ENCODE assay signal across 7 cellular contexts in genomic region chr16:29340779-29341438, GRCh38.
DNase-seq lines count a peak whose midpoint lies in the region; ATAC-seq, FAIRE-seq and TF ChIP-seq lines count a peak whose summit lies in the region.
"Not testable (repeated sequence)": the region's sequence is repeated elsewhere in the genome, so short reads cannot be mapped to it uniquely, and the experiment has no call there.

No MANE protein-coding gene starts in this region.

- in situ Hi-C loops in HepG2 (cut with HindIII; ENCODE audit: extremely low pct_ligation_motif_present, low pct_unique_long_range_greater_than_20kb) = not testable (repeated sequence)

- not testable (repeated sequence) for H3K36me3 ChIP-seq in OCI-LY3 (replicated peaks; ENCODE audit: low read depth, low read length); HepG2 (replicated peaks in 1 of 2; ENCODE audit: control insufficient read depth in 1 of 2, insufficient read depth in 2 of 2, low read length in 2 of 2)

- WGBS in HepG2 (ENCODE audit: low lambda C conversion rate) = 17% methylated on average over 8 of the region's 9 CpGs

- POLR2A ChIA-PET in HepG2 (lab: Yijun Ruan, JAX) = not testable (repeated sequence)

- H2AFZ ChIP-seq in OCI-LY3 (ENCODE audit: low read depth, low read length); HepG2 (ENCODE audit: low read length): not testable (repeated sequence)

- 0 out of 2 replicates have a peak overlapping the region, but pooled peaks have one; percentile 9 for H3K9ac ChIP-seq in OCI-LY3 (ENCODE audit: low read length)
- not testable (repeated sequence) for H3K9ac ChIP-seq in HepG2 (ENCODE audit: insufficient read depth, low read depth, low read length)

- H4K20me1 ChIP-seq in OCI-LY3 (ENCODE audit: insufficient read depth, low read length); HepG2 (ENCODE audit: insufficient read depth, low read length): not testable (repeated sequence)

- H3K4me3 ChIP-seq in OCI-LY3 (ENCODE audit: low read length); HepG2 (replicated peaks in 1 of 3; ENCODE audit: insufficient read depth in 1 of 3, low read depth in 2 of 3, low read length in 3 of 3): not testable (repeated sequence)

- peak overlapping the region; percentile 79 for H3K27ac Mint-ChIP-seq in stimulated activated memory B cell treated with anti-CD40 and anti-IgM and Interleukin-4, amounts not matched to agents 10 μg/mL and 1 μg/mL and 100 μg/mL, for 72 hours

- H3K4me2 ChIP-seq in OCI-LY3 (ENCODE audit: low read length) = peak overlapping the region; percentile 15
- H3K4me2 ChIP-seq in HepG2 (ENCODE audit: low read depth, low read length) = peak overlapping the region; percentile 7; the same call in 1 of the 2 replicates

- not testable (repeated sequence) for H3K36me3 Mint-ChIP-seq in stimulated activated memory B cell treated with anti-CD40 and anti-IgM and Interleukin-4, amounts not matched to agents 10 μg/mL and 1 μg/mL and 100 μg/mL, for 72 hours

- peak overlapping the region; percentile 10; the same call in 1 of the 2 replicates for H3K27ac ChIP-seq in OCI-LY3 (ENCODE audit: low read length)
- H3K27ac ChIP-seq in HepG2 (ENCODE audit: extremely low read length, insufficient read depth, low read length) = not testable (repeated sequence)

- FAIRE-seq in H54 (lab: Jason Lieb, UNC) (peak; percentile 93), HepG2 (lab: Jason Lieb, UNC) (peak; percentile 28)

- not testable (repeated sequence) for H3K9me3 ChIP-seq in OCI-LY3 (ENCODE audit: insufficient read depth, low read length); HepG2 (ENCODE audit: low read length)

- TF ChIP-seq POLR2A in H54 (IDR thresholded peaks at IDR 0.05; ENCODE audit: low read depth, low read length); HepG2 (IDR thresholded peaks at IDR 0.05; ENCODE audit: insufficient read depth in 1 of 2, low read depth in 2 of 2, low read length in 2 of 2): not testable (repeated sequence)

- not testable (repeated sequence) for BruUV-seq in HepG2 (replicated peaks; lab: Mats Ljungman, UMichigan)

- peaks cover 55% of the 10 kb centered on the region for H3K4me1 ChIP-seq in OCI-LY3 (ENCODE audit: low read length)
- peaks cover 12% of the 10 kb centered on the region for H3K4me1 ChIP-seq in HepG2 (ENCODE audit: insufficient read depth, low read length)

- H3K27me3 ChIP-seq in OCI-LY3 (ENCODE audit: low read depth, low read length); HepG2 (ENCODE audit: control insufficient read depth in 1 of 2, insufficient read depth in 2 of 2, low read length in 2 of 2): not testable (repeated sequence)

- not testable (repeated sequence) for TF ChIP-seq CTCF in OCI-LY3 (IDR thresholded peaks at IDR 0.05; ENCODE audit: low read depth, low read length); HepG2 (CRISPR knock-in tag; IDR thresholded peaks at IDR 0.05)

- peaks cover 61% of the 10 kb centered on the region for H3K4me1 Mint-ChIP-seq in stimulated activated memory B cell treated with anti-CD40 and anti-IgM and Interleukin-4, amounts not matched to agents 10 μg/mL and 1 μg/mL and 100 μg/mL, for 72 hours

- not testable (repeated sequence) for H3K27me3 Mint-ChIP-seq in stimulated activated memory B cell treated with anti-CD40 and anti-IgM and Interleukin-4, amounts not matched to agents 10 μg/mL and 1 μg/mL and 100 μg/mL, for 72 hours

- DNase-seq in DMS79 treated with DMSO at 0.1 percent for 48 hours (lab: John Stamatoyannopoulos, UW) (peak; percentile 48), NCI-H2171 (lab: John Stamatoyannopoulos, UW) (peak; percentile 28), amniotic epithelial cell (ENCODE audit: low read depth) (peak; percentile 48)
- DNase-seq in H54 (ENCODE audit: insufficient read length, low spot score); HepG2 (ENCODE audit: low spot score): not testable (repeated sequence)

- intact Hi-C loops in HepG2 (cut with micrococcal nuclease; ENCODE audit: unreplicated experiment) = not testable (repeated sequence)

- TF ChIP-seq RAD21 in HepG2 (CRISPR knock-in tag; IDR thresholded peaks at IDR 0.05) = not testable (repeated sequence)

- not testable (repeated sequence) for TF ChIP-seq EP300 in HepG2 (IDR thresholded peaks at IDR 0.05; ENCODE audit: low read depth in 2 of 2, low read length in 2 of 2); HepG2 (CRISPR knock-in tag; IDR thresholded peaks at IDR 0.05; ENCODE audit: borderline replicate concordance)

- not testable (repeated sequence) for H3K9me3 Mint-ChIP-seq in stimulated activated memory B cell treated with anti-CD40 and anti-IgM and Interleukin-4, amounts not matched to agents 10 μg/mL and 1 μg/mL and 100 μg/mL, for 72 hours

- H3K4me3 Mint-ChIP-seq in stimulated activated memory B cell treated with anti-CD40 and anti-IgM and Interleukin-4, amounts not matched to agents 10 μg/mL and 1 μg/mL and 100 μg/mL, for 72 hours = not testable (repeated sequence)

- CTCF ChIA-PET in HepG2 (lab: Yijun Ruan, JAX; ENCODE audit: low intra/inter-chr PET ratio, low total read pairs) = not testable (repeated sequence)

- ATAC-seq in HepG2 = peak; percentile 58
- not testable (repeated sequence) for ATAC-seq in stimulated activated memory B cell treated with anti-CD40 and anti-IgM and Interleukin-4, amounts not matched to agents 10 μg/mL and 1 μg/mL and 100 μg/mL, for 72 hours

- H3K79me2 ChIP-seq in OCI-LY3 (ENCODE audit: low read length); HepG2 (ENCODE audit: insufficient read depth, low read length): not testable (repeated sequence)
